Comparison of ENCODE assay signal across 14 cellular contexts in the genomic region with DNA sequence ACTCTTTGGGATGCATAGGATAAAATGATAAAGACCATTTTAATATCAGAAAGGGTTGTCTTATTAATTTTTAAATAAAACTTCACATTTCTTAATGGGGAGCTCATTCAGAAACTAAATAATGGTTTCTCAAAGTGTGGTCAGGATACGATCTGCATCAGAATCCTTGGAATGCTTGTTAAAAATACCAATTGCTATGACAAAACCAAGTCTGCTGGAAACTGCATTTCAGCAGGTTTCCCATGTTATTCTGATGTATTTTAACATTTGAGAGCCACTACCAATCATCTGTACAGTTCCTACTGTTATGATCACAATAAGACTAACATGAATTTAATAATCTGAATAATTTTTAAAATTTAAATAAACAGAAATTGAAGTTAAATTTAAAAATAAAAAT.
DNase-seq lines count a peak whose midpoint lies in the region; ATAC-seq, FAIRE-seq and TF ChIP-seq lines count a peak whose summit lies in the region.
"Had no signal": no experiment of that assay in that cellular context is flagged by ENCODE, and none has a peak within 500 bp of the region (broad histone marks: within the 10 kb centered on the region; RNA-seq: fewer than 3 reads in every experiment).

No MANE protein-coding gene starts in this region.

- ATAC-seq in RWPE2 (ENCODE audit: low read depth) (peak; percentile 58), HG03039 (IDR thresholded peaks at IDR 0.05; ENCODE audit: unreplicated experiment) (no peak)
- ATAC-seq: activated naive CD8-positive, alpha-beta T cell treated with anti-CD3 and anti-CD28 coated beads, Interleukin-2, amount 50 U/mL, for 24 hours; natural killer cell treated with Interleukin-12 subunit alpha and Interleukin-12 subunit beta and Interleukin-15 and Interleukin-18, amount 100 ng/mL, for 72 hours had no signal

- no peak overlapping the region for H3K9ac ChIP-seq in kidney (ENCODE audit: low read length in 2 of 2)

- H3K27ac ChIP-seq in RWPE2 (ENCODE audit: poor library complexity, severe bottlenecking) (peak overlapping the region; percentile 85), WERI-Rb-1 (no peak overlapping the region), kidney (ENCODE audit: low read depth in 2 of 2, low read length in 2 of 2) (no peak overlapping the region)

- H3K27me3 ChIP-seq in RWPE2 (ENCODE audit: insufficient read depth, poor library complexity, severe bottlenecking) = no peaks in the 10 kb centered on the region
- no peaks in the 10 kb centered on the region for H3K27me3 ChIP-seq in WERI-Rb-1 (ENCODE audit: insufficient read depth, low read depth, severe bottlenecking)

- DNase-seq in GM04504 (ENCODE audit: low read depth) (peak; percentile 71), RWPE2 (ENCODE audit: low spot score) (no peak), fibroblast of gingiva (ENCODE audit: low read depth) (peak; percentile 66), skeletal muscle cell (ENCODE audit: low read depth) (peak; percentile 54), WERI-Rb-1 (no peak), kidney (no peak)
- DNase-seq in stimulated activated CD4-positive, alpha-beta T cell treated with anti-CD3 and anti-CD28 coated beads, Interleukin-4, amount 100 ng/mL, for 4 hours = no peak
- DNase-seq: activated naive CD8-positive, alpha-beta T cell treated with anti-CD3 and anti-CD28 coated beads, Interleukin-2, amount 50 U/mL, for 24 hours; DMS53; T1000 had no signal

- FAIRE-seq in kidney (lab: Jason Lieb, UNC) = no peak
- FAIRE-seq: GM18507, islet of Langerhans had no signal

- H3K36me3 ChIP-seq in RWPE2 (ENCODE audit: low read depth) (peaks cover 47% of the 10 kb centered on the region), WERI-Rb-1 (peaks cover 15% of the 10 kb centered on the region), kidney (ENCODE audit: control insufficient read depth in 1 of 2, insufficient read depth in 2 of 2, low read length in 2 of 2) (peaks cover 0 to 5% of the 10 kb centered on the region in 2 donors)

- H3K4me1 ChIP-seq in RWPE2 (ENCODE audit: insufficient read depth, poor library complexity, severe bottlenecking) (peaks cover 26% of the 10 kb centered on the region), kidney (ENCODE audit: control insufficient read depth in 1 of 2, insufficient read depth in 1 of 2, low read depth in 1 of 2, low read length in 2 of 2) (peaks cover 0 to 2% of the 10 kb centered on the region in 2 donors)

- TF ChIP-seq CTCF in RWPE2 (IDR thresholded peaks at IDR 0.05; ENCODE audit: poor library complexity, severe bottlenecking) (no peak), WERI-Rb-1 (IDR thresholded peaks at IDR 0.05; ENCODE audit: low read depth, low read length) (no peak), kidney (IDR thresholded peaks at IDR 0.05; ENCODE audit: borderline replicate concordance, extremely low read depth, insufficient read depth) (no peak)

- H3K9me3 ChIP-seq in RWPE2 (ENCODE audit: severe bottlenecking) = no peaks in the 10 kb centered on the region
- H3K9me3 ChIP-seq in WERI-Rb-1 (ENCODE audit: severe bottlenecking) = no peaks in the 10 kb centered on the region
- no peaks in the 10 kb centered on the region for H3K9me3 ChIP-seq in kidney (ENCODE audit: control insufficient read depth in 1 of 2, low read length in 2 of 2)

- intact Hi-C loops in kidney (cut with DNase I) = no loop called here

- H3K4me3 ChIP-seq in RWPE2 (ENCODE audit: severe bottlenecking) (no peak overlapping the region), skeletal muscle cell (ENCODE audit: low read depth, low read length) (peak overlapping the region; percentile 31), WERI-Rb-1 (ENCODE audit: low read depth, low read length) (no peak overlapping the region), kidney (ENCODE audit: low read length in 2 of 2) (no peak overlapping the region)

Comparison
In these comparisons a context has a peak if more than half of its experiments do, and no peak if none do; other contexts are left out.
1. DNase-seq: peak in GM04504 (single experiment), fibroblast of gingiva (single experiment) and skeletal muscle cell (single experiment); none in RWPE2 (single experiment), WERI-Rb-1 (single experiment), stimulated activated CD4-positive, alpha-beta T cell treated with anti-CD3 and anti-CD28 coated beads, Interleukin-4, amount 100 ng/mL, for 4 hours (0 of 2) and kidney (single experiment).